In the genomic region with DNA sequence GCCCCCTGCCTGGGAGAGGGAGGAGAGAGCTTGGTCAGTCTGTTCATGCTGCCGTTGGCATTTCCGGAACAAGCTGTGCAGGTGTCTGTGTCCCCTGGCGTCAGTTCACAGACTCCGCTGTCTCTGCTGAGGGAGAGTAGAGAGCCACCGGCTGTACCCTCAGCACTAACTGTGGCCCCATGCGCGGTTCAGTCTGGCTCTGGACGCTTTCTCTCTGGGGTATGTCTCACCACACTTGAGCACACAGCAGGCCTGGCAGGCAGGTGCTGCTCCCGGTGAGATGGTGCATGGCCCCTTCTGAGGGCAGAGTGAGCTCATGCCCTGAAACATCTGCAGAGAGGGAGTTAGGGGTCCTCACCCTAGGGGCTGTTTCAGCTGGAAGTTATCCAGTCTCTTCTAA, we compare ENCODE assay signal across 11 cellular contexts. TPM values are rescaled to one million over a fixed set of nuclear protein-coding genes. Genes with fewer than 3 reads are reported as not detected.
DNase-seq lines count a peak whose midpoint lies in the region; ATAC-seq, FAIRE-seq and TF ChIP-seq lines count a peak whose summit lies in the region.
"Had no signal": no experiment of that assay in that cellular context is flagged by ENCODE, and none has a peak within 500 bp of the region (broad histone marks: within the 10 kb centered on the region; RNA-seq: fewer than 3 reads in every experiment).

No MANE protein-coding gene starts in this region.

- H3K4me1 ChIP-seq in BLaER1 treated with 17β-estradiol and CSF1 and Interleukin-3, amounts not matched to agents 10 nM and 100 nM: peaks cover 7 to 16% (median 12%) of the 10 kb centered on the region in 10 experiments; a peak in 18 of 20 replicates
- H3K4me1 ChIP-seq in HEK293 (ENCODE audit: control insufficient read depth, insufficient read depth, low read length): no peaks in the 10 kb centered on the region
- H3K4me1 ChIP-seq in K562 (replicated peaks in 1 of 2; ENCODE audit: control insufficient read depth in 2 of 2, insufficient read depth in 2 of 2, low read length in 2 of 2): peaks cover 2 to 6% of the 10 kb centered on the region in 2 experiments; a peak in 3 of 5 replicates
- H3K4me1 ChIP-seq in neuronal stem cell (ENCODE audit: control insufficient read depth in 2 of 2, insufficient read depth in 1 of 2, low read depth in 1 of 2, low read length in 2 of 2): peaks cover 0 to 10% of the 10 kb centered on the region in 2 donors
- H3K4me1 ChIP-seq in H9 (ENCODE audit: insufficient read depth, low read length): no peaks in the 10 kb centered on the region

- TF ChIP-seq POLR2A in K562 (conservative IDR thresholded peaks at IDR 0.05): no peak

- no peak overlapping the region for H4K5ac ChIP-seq in H9 (ENCODE audit: insufficient read length, low read depth, low read length)

- no peak overlapping the region for H3K27ac Mint-ChIP-seq in H9
- H3K27ac Mint-ChIP-seq: CD4-positive, alpha-beta T cell had no signal

- 0 out of 4 replicates have a peak, but pooled peaks cover 0 to 5% of the 10 kb centered on the region in 2 experiments for H3K4me1 Mint-ChIP-seq in H9

- H3K4me3 Mint-ChIP-seq in H9: no peak overlapping the region
- H3K4me3 Mint-ChIP-seq: CD4-positive, alpha-beta T cell had no signal

- H3K36me3 ChIP-seq in BLaER1 treated with 17β-estradiol and CSF1 and Interleukin-3, amounts not matched to agents 10 nM and 100 nM: no peaks in the 10 kb centered on the region
- H3K36me3 ChIP-seq in HEK293 (ENCODE audit: control insufficient read depth in 2 of 2, insufficient read depth in 1 of 2, low read length in 2 of 2): no peaks in the 10 kb centered on the region
- no peaks in the 10 kb centered on the region for H3K36me3 ChIP-seq in K562 (ENCODE audit: control insufficient read depth, insufficient read depth, low read length)
- no peaks in the 10 kb centered on the region for H3K36me3 ChIP-seq in neuronal stem cell (replicated peaks in 1 of 2; ENCODE audit: control insufficient read depth in 2 of 2, insufficient read depth in 2 of 2, low read length in 2 of 2)

- no peak for DNase-seq in K562 (ENCODE audit: extremely low read depth in 1 of 4, low spot score in 3 of 4)
- no peak for DNase-seq in neuronal stem cell (ENCODE audit: low spot score)
- DNase-seq in H9: no peak
- DNase-seq in COR-L47 (lab: John Stamatoyannopoulos, UW): no peak
- DNase-seq: CD4-positive, alpha-beta T cell; NCI-H187; PC-9 had no signal

- CTCF ChIA-PET in HEK293 (lab: Yijun Ruan, JAX) (no interaction called here), K562 (lab: Yijun Ruan, JAX; ENCODE audit: low intra/inter-chr PET ratio) (no interaction called here)

- H2BK15ac ChIP-seq in neuronal stem cell (ENCODE audit: low read length) (no peak overlapping the region), H9 (ENCODE audit: low read depth, low read length) (no peak overlapping the region)

- no peak for TF ChIP-seq EP300 in K562 (IDR thresholded peaks at IDR 0.05; ENCODE audit: low read length)

- H3K9me1 ChIP-seq in K562 (ENCODE audit: control insufficient read depth, insufficient read depth, low read length): no peaks in the 10 kb centered on the region

- no peaks in the 10 kb centered on the region for H3K23me2 ChIP-seq in H9 (ENCODE audit: insufficient read length, low read depth, low read length, poor library complexity, severe bottlenecking)

- no peak for TF ChIP-seq RAD21 in K562 (CRISPR knock-in tag; conservative IDR thresholded peaks at IDR 0.05 in 1 of 2, IDR thresholded peaks at IDR 0.05 in 1 of 2)

- TF ChIP-seq CTCF in HEK293 (tag by site-specific recombination; IDR thresholded peaks at IDR 0.05) (no peak), K562 (IDR thresholded peaks at IDR 0.05 in 2 of 3, conservative IDR thresholded peaks at IDR 0.05 in 1 of 3; ENCODE audit: insufficient read depth in 2 of 3, low read depth in 1 of 3, low read length in 3 of 3) (no peak), H9 (conservative IDR thresholded peaks at IDR 0.05) (no peak)

- H3K9me3 Mint-ChIP-seq in H9: no peaks in the 10 kb centered on the region
- H3K9me3 Mint-ChIP-seq: CD4-positive, alpha-beta T cell had no signal

- H3K79me1 ChIP-seq in neuronal stem cell (ENCODE audit: low read depth, low read length) (no peaks in the 10 kb centered on the region), H9 (ENCODE audit: insufficient read depth, low read depth, low read length, poor library complexity, severe bottlenecking) (no peaks in the 10 kb centered on the region)

- H3K27ac ChIP-seq in BLaER1 treated with 17β-estradiol and CSF1 and Interleukin-3, amounts not matched to agents 10 nM and 100 nM: no peak overlapping the region; a peak in 1 of 22 replicates
- H3K27ac ChIP-seq in HEK293 (ENCODE audit: extremely low read depth, low read depth, low read length): no peak overlapping the region
- H3K27ac ChIP-seq in K562 (ENCODE audit: extremely low read depth, low read depth, low read length): no peak overlapping the region
- H3K27ac ChIP-seq in neuronal stem cell (replicated peaks; ENCODE audit: low read length): no peak overlapping the region
- H3K27ac ChIP-seq in H9 (ENCODE audit: insufficient read length, low read depth, low read length): no peak overlapping the region
- H3K27ac ChIP-seq: PC-9 had no signal

- H2AK5ac ChIP-seq in neuronal stem cell (ENCODE audit: low read depth, low read length): peak overlapping the region; percentile 31
- no peak overlapping the region for H2AK5ac ChIP-seq in H9 (ENCODE audit: insufficient read length, low read length)

- H4K8ac ChIP-seq in neuronal stem cell (ENCODE audit: low read depth, low read length): no peak overlapping the region
- H4K8ac ChIP-seq in H9 (replicated peaks; ENCODE audit: insufficient read length, low read depth, low read length): no peak overlapping the region

- H4K20me1 ChIP-seq in BLaER1 treated with 17β-estradiol and CSF1 and Interleukin-3, amounts not matched to agents 10 nM and 100 nM: no peaks in the 10 kb centered on the region
- H4K20me1 ChIP-seq in K562 (replicated peaks; ENCODE audit: control insufficient read depth, insufficient read depth, low read length): no peaks in the 10 kb centered on the region
- H4K20me1 ChIP-seq in H9 (ENCODE audit: control insufficient read depth, insufficient read depth, insufficient read length): no peaks in the 10 kb centered on the region

- H3K9me3 ChIP-seq in BLaER1 treated with 17β-estradiol and CSF1 and Interleukin-3, amounts not matched to agents 10 nM and 100 nM (replicated peaks in 1 of 11): no peaks in the 10 kb centered on the region
- H3K9me3 ChIP-seq in HEK293 (ENCODE audit: control insufficient read depth, insufficient read depth, low read depth, low read length) (no peaks in the 10 kb centered on the region), K562 (replicated peaks; ENCODE audit: control insufficient read depth, insufficient read depth, low read depth, low read length) (no peaks in the 10 kb centered on the region), neuronal stem cell (replicated peaks in 1 of 2; ENCODE audit: control insufficient read depth in 2 of 2, insufficient read depth in 1 of 2, low read depth in 1 of 2, low read length in 2 of 2) (no peaks in the 10 kb centered on the region), H9 (ENCODE audit: control insufficient read depth, low read depth, low read length) (no peaks in the 10 kb centered on the region)

- no peak for FAIRE-seq in K562 (lab: Jason Lieb, UNC)
- FAIRE-seq: G401.6 had no signal

- no peaks in the 10 kb centered on the region for H3K27me3 ChIP-seq in BLaER1 treated with 17β-estradiol and CSF1 and Interleukin-3, amounts not matched to agents 10 nM and 100 nM
- H3K27me3 ChIP-seq in K562 (ENCODE audit: control insufficient read depth in 2 of 2, insufficient read depth in 2 of 2, low read length in 2 of 2): no peaks in the 10 kb centered on the region; a peak in 1 of 5 replicates
- H3K27me3 ChIP-seq in neuronal stem cell (ENCODE audit: control insufficient read depth in 3 of 3, insufficient read depth in 3 of 3, low read depth in 1 of 3, low read length in 3 of 3): no peaks in the 10 kb centered on the region
- H3K27me3 ChIP-seq in H9 (ENCODE audit: insufficient read depth, low read length): no peaks in the 10 kb centered on the region

- WGBS in K562 (ENCODE audit: insufficient coverage, low coverage, missing lambda C conversion rate): 72% methylated on average over 9 of the region's 9 CpGs
- WGBS in neuronal stem cell (ENCODE audit: extremely low coverage in 2 of 2, insufficient read length in 2 of 2, insufficient replicate concordance in 1 of 2), 2 donors: no CpG with 5 or more reads among the region's 9 CpGs
- WGBS in H9 (ENCODE audit: extremely low coverage, insufficient read length, low lambda C conversion rate): no CpG with 5 or more reads among the region's 9 CpGs

- peak overlapping the region in 7 of 11 experiments; percentile 21 to 63 (median 45); a peak in 14 of 22 replicates for H3K4me2 ChIP-seq in BLaER1 treated with 17β-estradiol and CSF1 and Interleukin-3, amounts not matched to agents 10 nM and 100 nM
- H3K4me2 ChIP-seq in K562 (ENCODE audit: insufficient read depth, low read length) (no peak overlapping the region), neuronal stem cell (ENCODE audit: insufficient read depth, low read length, poor library complexity, severe bottlenecking) (no peak overlapping the region), H9 (ENCODE audit: insufficient read depth, insufficient read length, low read length) (no peak overlapping the region)
- H3K4me2 ChIP-seq: PC-9 had no signal

- H3K18ac ChIP-seq in neuronal stem cell (ENCODE audit: low read length) (peak overlapping the region; percentile 89), H9 (ENCODE audit: insufficient read length, low read depth, low read length) (no peak overlapping the region)

- POLR2A ChIA-PET in HEK293 (lab: Yijun Ruan, JAX) (interaction anchor here (0.6 kb wide), 1 partner anchor 1175 kb away, joined by 3 read pairs; no protein-coding TSS in a partner anchor), K562 (lab: Yijun Ruan, JAX) (interaction anchor here (1.2 kb wide), 1 partner anchor 10 kb away, joined by 3 read pairs; no protein-coding TSS in a partner anchor)

- H3K9ac ChIP-seq in BLaER1 treated with 17β-estradiol and CSF1 and Interleukin-3, amounts not matched to agents 10 nM and 100 nM: no peak overlapping the region
- H3K9ac ChIP-seq in K562 (ENCODE audit: insufficient read depth in 1 of 2, low read depth in 2 of 2, low read length in 2 of 2) (0 out of 4 replicates have a peak overlapping the region, but pooled peaks of 1 of the 2 experiments have one; percentile 65), neuronal stem cell (ENCODE audit: low read depth, low read length, poor library complexity) (peak overlapping the region; percentile 83), H9 (ENCODE audit: extremely low read depth, insufficient read length, low read length) (no peak overlapping the region)

- H3K4me3 ChIP-seq in BLaER1 treated with 17β-estradiol and CSF1 and Interleukin-3, amounts not matched to agents 10 nM and 100 nM: no peak overlapping the region
- H3K4me3 ChIP-seq in HEK293 (ENCODE audit: low read depth, low read length) (no peak overlapping the region), K562 (no peak overlapping the region), neuronal stem cell (ENCODE audit: low read length in 2 of 2) (no peak overlapping the region)
- H3K4me3 ChIP-seq: PC-9 had no signal

- H3K4ac ChIP-seq in neuronal stem cell (ENCODE audit: low read length) (no peak overlapping the region), H9 (ENCODE audit: low read depth, low read length) (no peak overlapping the region)

- H3K79me2 ChIP-seq in K562 (ENCODE audit: control insufficient read depth, insufficient read depth, low read length) (no peaks in the 10 kb centered on the region), H9 (ENCODE audit: insufficient read depth, low read length) (no peaks in the 10 kb centered on the region)

- H2BK12ac ChIP-seq in neuronal stem cell (ENCODE audit: low read length): no peak overlapping the region
- no peak overlapping the region for H2BK12ac ChIP-seq in H9 (ENCODE audit: insufficient read length, low read depth, low read length)

- ATAC-seq in K562 (no peak), GM19035 (IDR thresholded peaks at IDR 0.05; ENCODE audit: unreplicated experiment) (no peak)

- intact Hi-C loops in K562 (cut with micrococcal nuclease): no loop called here

- peak overlapping the region; percentile 79 for H2AFZ ChIP-seq in K562 (ENCODE audit: low read depth, low read length)
- H2AFZ ChIP-seq in neuronal stem cell (ENCODE audit: low read length): no peak overlapping the region
- H2AFZ ChIP-seq in H9 (ENCODE audit: low read length): no peak overlapping the region
- H2AFZ ChIP-seq: PC-9 had no signal

- H2BK120ac ChIP-seq in neuronal stem cell (ENCODE audit: low read depth, low read length) (no peak overlapping the region), H9 (ENCODE audit: low read depth, low read length, poor library complexity, severe bottlenecking) (no peak overlapping the region)

- BruUV-seq in K562 (replicated peaks; lab: Mats Ljungman, UMichigan): no TSS peak

- peak overlapping the region; percentile 57 for H3K14ac ChIP-seq in neuronal stem cell (ENCODE audit: low read length)
- no peak overlapping the region; the same call in 1 of the 2 replicates for H3K14ac ChIP-seq in H9 (ENCODE audit: insufficient read depth, low read length)

- H3K23ac ChIP-seq in neuronal stem cell (ENCODE audit: low read depth, low read length, poor library complexity) (peak overlapping the region; percentile 14), H9 (ENCODE audit: insufficient read length, low read depth, low read length) (no peak overlapping the region)

- in situ Hi-C loops in K562 (cut with MboI): no loop called here

- H3K36me3 Mint-ChIP-seq in H9 (ENCODE audit: insufficient read depth in 1 of 3, low read depth in 3 of 3): no peaks in the 10 kb centered on the region

- no peak overlapping the region for H4K91ac ChIP-seq in neuronal stem cell (ENCODE audit: low read depth, low read length, poor library complexity)
- H4K91ac ChIP-seq in H9 (ENCODE audit: insufficient read length, low read depth, low read length): no peak overlapping the region

- H2BK5ac ChIP-seq in neuronal stem cell (ENCODE audit: low read length): no peak overlapping the region
- H2BK5ac ChIP-seq in H9 (ENCODE audit: insufficient read length, low read length): no peak overlapping the region

- H3K56ac ChIP-seq in H9 (ENCODE audit: insufficient read length, low read depth, low read length): no peak overlapping the region

- H2BK20ac ChIP-seq in H9 (ENCODE audit: low read depth, low read length, poor library complexity, severe bottlenecking): no peak overlapping the region

- peaks cover 3% of the 10 kb centered on the region for H3K27me3 Mint-ChIP-seq in H9 (ENCODE audit: low read depth)
- H3K27me3 Mint-ChIP-seq: CD4-positive, alpha-beta T cell had no signal

- H3T11ph ChIP-seq in H9 (ENCODE audit: low read length): no peak overlapping the region

RNA-seq across cellular contexts. Expression of gene TLR5, which starts 60.0 kb away (rescaled TPM):
- 16.1 and 23.2 TPM in 2 replicates for total RNA-seq in K562 (2011; cell fraction: chromatin; rRNA removed; ENCODE audit: low replicate concordance)
- total RNA-seq in K562 (2011; cell fraction: nucleolus; rRNA removed): 13.3 and 14.8 TPM in 2 replicates
- 14.8 and 22.7 TPM in 2 replicates for total RNA-seq in K562 (2011; cell fraction: nucleoplasm; rRNA removed)
- total RNA-seq in K562 (2014; rRNA removed): 1.4 and 1.5 TPM in 2 replicates
- 1.9 and 2.6 TPM in 2 replicates for total RNA-seq in K562 (2014; rRNA removed; fragmentation: Illumina TruSeq; extraction: Trizol)
- total RNA-seq in K562 (2015; rRNA removed; fragmentation: Illumina TruSeq; extraction: Trizol): 0.94 and 1.1 TPM in 2 replicates
- total RNA-seq in K562 (2021): 1.8 and 2.8 TPM in 2 replicates
- 3.3 and 7.4 TPM in 2 replicates for polyA plus RNA-seq in K562 (2011; rRNA removed)
- polyA plus RNA-seq in K562 (2011; cell fraction: cytosol; rRNA removed): 8.9 and 20.6 TPM in 2 replicates
- 11.1 and 28.8 TPM in 2 replicates for polyA plus RNA-seq in K562 (2011; cell fraction: nucleus; rRNA removed)
- 0.82 and 1.3 TPM in 2 replicates for polyA plus RNA-seq in K562 (2012)
- 1.9 and 2.4 TPM in 2 replicates for polyA plus RNA-seq in K562 (2014; fragmentation: Illumina TruSeq; extraction: Trizol)
- polyA plus RNA-seq in K562 (2014; fragmentation: Nextera tagmentation; extraction: Ambion mirVana): 1 to 10 TPM in 1 of 2 experiments, under 1 TPM in 1; 0.93 to 1.0 TPM
- 2.9 and 3.2 TPM in 2 replicates for polyA plus RNA-seq in K562 (2014; rRNA removed)
- polyA minus RNA-seq in K562 (2011; rRNA and poly(A)+ RNA removed): 3.9 and 7.9 TPM in 2 replicates
- 1.5 TPM in 1 of 2 replicates, not detected in the other for polyA minus RNA-seq in K562 (2011; cell fraction: cytosol; rRNA and poly(A)+ RNA removed)
- 7.6 and 13.1 TPM in 2 replicates for polyA minus RNA-seq in K562 (2011; cell fraction: nucleus; rRNA and poly(A)+ RNA removed)
- 0.84 TPM for polyA plus RNA-seq in neuronal stem cell (2013, experiment 1 of 2)
- 1.0 TPM for polyA plus RNA-seq in neuronal stem cell (2013, experiment 2 of 2)
- not detected in 2 replicates for total RNA-seq in H9 (2021)

Comparison
In these comparisons a context has a peak if more than half of its experiments do, and no peak if none do; other contexts are left out.
1. H3K4me2 ChIP-seq: peak in BLaER1 treated with 17β-estradiol and CSF1 and Interleukin-3, amounts not matched to agents 10 nM and 100 nM (7 of 11); none in K562 (single experiment), neuronal stem cell (single experiment) and H9 (single experiment).